In genomic region chr1:26171084-26172072, GRCh38 we compare ENCODE assay signal across 8 cellular contexts. TPM values are rescaled to one million over a fixed set of nuclear protein-coding genes. Genes with fewer than 3 reads are reported as not detected.
A peak's percentile ranks its signal among the peaks of the same experiment; 100 is the strongest.
DNase-seq lines count a peak whose midpoint lies in the region; ATAC-seq and TF ChIP-seq lines count a peak whose summit lies in the region.

TSS of gene ZNF593OS (minus strand) at chr1:26171832. CDS start at chr1:26171661, 171 bp downstream.

- H3K4me1 ChIP-seq in hepatocyte (ENCODE audit: insufficient read depth) (peaks cover 8% of the 10 kb centered on the region), stomach (peaks cover 12 to 24% (median 22%) of the 10 kb centered on the region in 4 donors)

- no peaks in the 10 kb centered on the region for H3K27me3 Mint-ChIP-seq in activated T-cell treated with anti-CD3 and anti-CD28 coated beads, Interleukin-2, amount 50 U/mL, for 72 hours (ENCODE audit: low read depth)
- H3K27me3 Mint-ChIP-seq in activated B cell treated with CpG ODN at 0.5 μM for 24 hours = no peaks in the 10 kb centered on the region

- TF ChIP-seq CTCF in activated B cell treated with CpG ODN at 0.5 μM for 24 hours (IDR thresholded peaks at IDR 0.05) = no peak
- no peak for TF ChIP-seq CTCF in hepatocyte (IDR thresholded peaks at IDR 0.05; ENCODE audit: poor library complexity)
- TF ChIP-seq CTCF in stomach (IDR thresholded peaks at IDR 0.05) = no peak

- no peaks in the 10 kb centered on the region for H3K36me3 Mint-ChIP-seq in activated T-cell treated with anti-CD3 and anti-CD28 coated beads, Interleukin-2, amount 50 U/mL, for 72 hours (ENCODE audit: insufficient read depth in 2 of 2)
- no peaks in the 10 kb centered on the region for H3K36me3 Mint-ChIP-seq in activated B cell treated with CpG ODN at 0.5 μM for 24 hours (ENCODE audit: low read depth)

- no peaks in the 10 kb centered on the region for H3K36me3 ChIP-seq in hepatocyte (replicated peaks; ENCODE audit: insufficient read depth, low read depth)
- H3K36me3 ChIP-seq in stomach = peaks cover 0 to 10% (median 5%) of the 10 kb centered on the region in 4 donors

- 92% methylated on average over 34 of the region's 34 CpGs for WGBS in hepatocyte (ENCODE audit: low lambda C conversion rate, missing lambda C conversion rate)
- 91 to 93% (median 92%) methylated on average over 32 to 34 of the region's 34 CpGs for WGBS in stomach, 5 donors

- H3K27me3 ChIP-seq in hepatocyte (no peaks in the 10 kb centered on the region), stomach (no peaks in the 10 kb centered on the region)

- H3K9me3 ChIP-seq in hepatocyte (ENCODE audit: low read depth) (no peaks in the 10 kb centered on the region), stomach (no peaks in the 10 kb centered on the region)

- H2AFZ ChIP-seq in hepatocyte = no peak within 1 kb of the TSS

- no peak for DNase-seq in activated T-cell treated with anti-CD3 and anti-CD28 coated beads, Interleukin-2, amount 50 U/mL, for 72 hours
- no peak for DNase-seq in activated T-cell treated with anti-CD3 and anti-CD28 coated beads, Interleukin-2, amount 50 U/mL, for 1 hour
- DNase-seq in activated B cell treated with CpG ODN at 0.5 μM for 24 hours = no peak
- DNase-seq in hepatocyte (ENCODE audit: low spot score) = peak; percentile 5
- DNase-seq in stomach = no peak
- DNase-seq in NOMO-1 treated with dmso at 0.1 percent for 144 hours (lab: John Stamatoyannopoulos, UW; ENCODE audit: unreplicated experiment) = no peak
- DNase-seq in superior temporal gyrus (ENCODE audit: extremely low spot score) = no peak
- DNase-seq in KG1 (lab: John Stamatoyannopoulos, UW) = no peak

- H3K4me3 Mint-ChIP-seq in activated T-cell treated with anti-CD3 and anti-CD28 coated beads, Interleukin-2, amount 50 U/mL, for 72 hours = peak within 1 kb of the TSS; percentile 92 to 93
- H3K4me3 Mint-ChIP-seq in activated B cell treated with CpG ODN at 0.5 μM for 24 hours = peak within 1 kb of the TSS; percentile 91

- ATAC-seq in activated T-cell treated with anti-CD3 and anti-CD28 coated beads, Interleukin-2, amount 50 U/mL, for 72 hours (replicated peaks in 1 of 2) = no peak
- no peak for ATAC-seq in activated B cell treated with CpG ODN at 0.5 μM for 24 hours (ENCODE audit: low read depth)

- peaks cover 12% of the 10 kb centered on the region for H3K79me2 ChIP-seq in hepatocyte

- TF ChIP-seq POLR2A in stomach (IDR thresholded peaks at IDR 0.05) = no peak

- no peaks in the 10 kb centered on the region for H3K9me2 ChIP-seq in hepatocyte (replicated peaks; ENCODE audit: insufficient read depth)

- intact Hi-C loops in activated B cell treated with CpG ODN at 0.5 μM for 24 hours (cut with micrococcal nuclease) = no loop called here
- intact Hi-C loops in stomach (cut with DNase I; ENCODE audit: low total_unique reads) = no loop called here

- H3K9me3 Mint-ChIP-seq in activated T-cell treated with anti-CD3 and anti-CD28 coated beads, Interleukin-2, amount 50 U/mL, for 72 hours = no peaks in the 10 kb centered on the region
- H3K9me3 Mint-ChIP-seq in activated B cell treated with CpG ODN at 0.5 μM for 24 hours = no peaks in the 10 kb centered on the region

- CTCF ChIA-PET in activated B cell treated with CpG ODN at 0.5 μM for 24 hours (lab: Charles Lee) = interaction anchor here (1.3 to 3.1 kb wide), 2 partner anchors 64 to 246 kb away, joined by 4 to 25 read pairs; partner anchors contain the start of gene CEP85

- no peak within 1 kb of the TSS for H3K27ac Mint-ChIP-seq in activated T-cell treated with anti-CD3 and anti-CD28 coated beads, Interleukin-2, amount 50 U/mL, for 72 hours
- H3K27ac Mint-ChIP-seq in activated B cell treated with CpG ODN at 0.5 μM for 24 hours = no peak within 1 kb of the TSS

- TF ChIP-seq EP300 in stomach (IDR thresholded peaks at IDR 0.05) = no peak

- H3K4me3 ChIP-seq in hepatocyte = no peak within 1 kb of the TSS
- peak within 1 kb of the TSS; percentile 75 to 93 (median 84) for H3K4me3 ChIP-seq in stomach

- H4K20me1 ChIP-seq in hepatocyte (ENCODE audit: insufficient read depth, poor library complexity, severe bottlenecking) = no peaks in the 10 kb centered on the region

- H3K27ac ChIP-seq in hepatocyte (no peak within 1 kb of the TSS), stomach (peak within 1 kb of the TSS in 2 of 5 donors; percentile 85 to 91)

- H3K4me1 Mint-ChIP-seq in activated T-cell treated with anti-CD3 and anti-CD28 coated beads, Interleukin-2, amount 50 U/mL, for 72 hours (ENCODE audit: low read depth) = peaks cover 28% of the 10 kb centered on the region
- H3K4me1 Mint-ChIP-seq in activated B cell treated with CpG ODN at 0.5 μM for 24 hours = peaks cover 16% of the 10 kb centered on the region

- POLR2A ChIA-PET in activated B cell treated with CpG ODN at 0.5 μM for 24 hours (lab: Charles Lee) = no interaction called here

- peak within 1 kb of the TSS; percentile 91 for H3K4me2 ChIP-seq in hepatocyte

RNA-seq across cellular contexts. Expression of gene ZNF593OS, which starts in this region (rescaled TPM):
- total RNA-seq in activated T-cell treated with anti-CD3 and anti-CD28 coated beads, Interleukin-2, amount 50 U/mL, for 72 hours = not detected
- total RNA-seq in activated B cell treated with CpG ODN at 0.5 μM for 24 hours (not detected in 2 replicates), hepatocyte (0.10 TPM in 1 of 2 replicates, not detected in the other), stomach (not detected)
- polyA plus RNA-seq in hepatocyte (0.45 and 2.1 TPM in 2 replicates), stomach (under 1 TPM in 2 of 3 donors, not detected in 1; 0.30 to 0.76 TPM)
